In genomic region chr5:173764321-173765029, GRCh38 we compare ENCODE assay signal across 8 cellular contexts.
DNase-seq lines count a peak whose midpoint lies in the region; ATAC-seq, FAIRE-seq and TF ChIP-seq lines count a peak whose summit lies in the region.

No MANE protein-coding gene starts in this region.

- H3K4me3 ChIP-seq in HCT116 (replicated peaks in 1 of 2; ENCODE audit: low read depth in 1 of 2, low read length in 2 of 2) (peak overlapping the region in 1 of 2 experiments; percentile 4; a peak in 1 of 4 replicates), SJCRH30 (peak overlapping the region; percentile 41), fibroblast of the aortic adventitia (ENCODE audit: low read depth, low read length) (no peak overlapping the region), pancreas (no peak overlapping the region)

- H3K27me3 ChIP-seq in HCT116 (ENCODE audit: insufficient read depth, low read length) (peaks cover 66% of the 10 kb centered on the region; the same call in 1 of the 2 replicates), SJCRH30 (no peaks in the 10 kb centered on the region), pancreas (no peaks in the 10 kb centered on the region)

- peak overlapping the region; percentile 70 for H3K4me2 ChIP-seq in HCT116 (ENCODE audit: low read length)

- no peak for FAIRE-seq in pancreas (lab: Jason Lieb, UNC)

- H3K9me2 ChIP-seq in HCT116 (ENCODE audit: insufficient read depth), result no peaks in the 10 kb centered on the region

- BruUV-seq in HCT116 (replicated peaks; lab: Mats Ljungman, UMichigan), result no TSS peak

- intact Hi-C loops in HCT116 (cut with micrococcal nuclease) (loop anchor here (5.0 to 10.0 kb wide), 3 partner anchors 123 to 960 kb away; partner anchors contain the start of genes CPEB4 and MSX2), pancreas (cut with DNase I) (no loop called here)

- ATAC-seq in HCT116, result peak; percentile 95
- ATAC-seq in pancreas, result peak; percentile 54 to 85 (median 60)
- ATAC-seq in HG02885 (IDR thresholded peaks at IDR 0.05; ENCODE audit: poor library complexity, unreplicated experiment), result no peak
- no peak for ATAC-seq in HG03520 (IDR thresholded peaks at IDR 0.05; ENCODE audit: unreplicated experiment)
- no peak for ATAC-seq in HG03460 (IDR thresholded peaks at IDR 0.05; ENCODE audit: unreplicated experiment)

- H3K9ac ChIP-seq in HCT116 (ENCODE audit: low read length), result no peak overlapping the region; the same call in 1 of the 2 replicates

- no peaks in the 10 kb centered on the region for H4K20me1 ChIP-seq in HCT116 (ENCODE audit: insufficient read depth)

- H3K4me1 ChIP-seq in HCT116 (ENCODE audit: control insufficient read depth in 1 of 2, insufficient read depth in 2 of 2, low read length in 2 of 2), result peaks cover 24 to 40% of the 10 kb centered on the region in 2 experiments
- peaks cover 19% of the 10 kb centered on the region for H3K4me1 ChIP-seq in SJCRH30
- H3K4me1 ChIP-seq in pancreas, result peaks cover 14 to 30% (median 26%) of the 10 kb centered on the region in 3 donors

- no peak overlapping the region for H3K27ac ChIP-seq in HCT116 (ENCODE audit: low read depth, low read length)
- peak overlapping the region; percentile 90 for H3K27ac ChIP-seq in SJCRH30
- H3K27ac ChIP-seq in pancreas, result peak overlapping the region; percentile 20 to 62 (median 44)

- TF ChIP-seq RAD21 in HCT116 (IDR thresholded peaks at IDR 0.05; ENCODE audit: low read depth), result peak; percentile 34

- RAD21 ChIA-PET in HCT116 (lab: Charles Lee; ENCODE audit: low non-redundant PET in 1 of 2, low total read pairs in 2 of 2, uncharacterized antibody in 2 of 2, unreplicated experiment in 2 of 2), result interaction anchor here in 1 of 2 experiments (1.0 kb wide), 1 partner anchor 209 kb away, joined by 3 read pairs; no protein-coding TSS in a partner anchor

- TF ChIP-seq POLR2A in HCT116 (IDR thresholded peaks at IDR 0.05; ENCODE audit: borderline replicate concordance, extremely low read depth, insufficient read depth, insufficient read length), result no peak

- DNase-seq in HCT116 (ENCODE audit: low read depth, low spot score), result peak; percentile 94
- DNase-seq in SJCRH30, result peak; percentile 92 to 93
- DNase-seq in fibroblast of the aortic adventitia (ENCODE audit: low read depth), result peak; percentile 93
- peak; percentile 76 to 90 (median 82) for DNase-seq in pancreas
- DNase-seq in activated effector memory CD4-positive, alpha-beta T cell treated with Interleukin-2 at 50 U/mL for 16 hours, result no peak

- 55 to 62% methylated on average over 14 of the region's 14 CpGs for WGBS in pancreas, 2 donors

- no peaks in the 10 kb centered on the region for H3K36me3 ChIP-seq in HCT116 (ENCODE audit: control insufficient read depth in 1 of 2, insufficient read depth in 2 of 2, low read length in 2 of 2)
- H3K36me3 ChIP-seq in SJCRH30, result no peaks in the 10 kb centered on the region
- no peaks in the 10 kb centered on the region for H3K36me3 ChIP-seq in pancreas

- no peaks in the 10 kb centered on the region for H3K79me2 ChIP-seq in HCT116 (ENCODE audit: insufficient read depth, low read length)

- POLR2A ChIA-PET in HCT116 (lab: Charles Lee), result interaction anchor here (0.6 to 1.7 kb wide), 7 partner anchors 12 to 207 kb away, joined by 3 to 7 read pairs (median 3); partner anchors contain the start of gene CPEB4

- no peak for TF ChIP-seq CTCF in HCT116 (IDR thresholded peaks at IDR 0.05 in 2 of 3, conservative IDR thresholded peaks at IDR 0.05 in 1 of 3; ENCODE audit: borderline replicate concordance in 1 of 3, insufficient read depth in 1 of 3, low read depth in 2 of 3, low read length in 2 of 3)
- TF ChIP-seq CTCF in fibroblast of the aortic adventitia (IDR thresholded peaks at IDR 0.05; ENCODE audit: insufficient read depth, low read length), result no peak
- no peak for TF ChIP-seq CTCF in pancreas (IDR thresholded peaks at IDR 0.05)

- H2AFZ ChIP-seq in HCT116 (ENCODE audit: low read depth, low read length, poor library complexity, severe bottlenecking), result peak overlapping the region; percentile 74

- H3K9me3 ChIP-seq in HCT116 (ENCODE audit: control insufficient read depth in 1 of 2, insufficient read depth in 1 of 2, low read depth in 1 of 2, low read length in 2 of 2) (no peaks in the 10 kb centered on the region), SJCRH30 (replicated peaks) (no peaks in the 10 kb centered on the region), pancreas (no peaks in the 10 kb centered on the region)

- CTCF ChIA-PET in HCT116 (lab: Charles Lee), result interaction anchor here (0.6 to 1.1 kb wide), 2 partner anchors 124 to 161 kb away, joined by 3 read pairs; partner anchors contain the start of gene CPEB4

TF ChIP-seq in HCT116, 20 proteins besides CTCF, POLR2A, EP300 and RAD21:
- peak; percentile 82 for TF ChIP-seq CBX3 (IDR thresholded peaks at IDR 0.05; ENCODE audit: low read depth)
- no peak for TF ChIP-seq ELF1 (IDR thresholded peaks at IDR 0.05; ENCODE audit: borderline replicate concordance, low read depth)
- TF ChIP-seq JUND (IDR thresholded peaks at IDR 0.05), result peak; percentile 97
- peak; percentile 88 for TF ChIP-seq CEBPB (IDR thresholded peaks at IDR 0.05; ENCODE audit: low read depth)
- TF ChIP-seq SRF (IDR thresholded peaks at IDR 0.05; ENCODE audit: low read depth), result peak; percentile 21; the same call in 1 of the 2 replicates
- peak; percentile 96 for TF ChIP-seq FOSL1 (IDR thresholded peaks at IDR 0.05; ENCODE audit: low read depth)
- TF ChIP-seq SIN3A (IDR thresholded peaks at IDR 0.05; ENCODE audit: low read depth), result peak; percentile 87
- peak; percentile 54; the same call in 1 of the 2 replicates for TF ChIP-seq POLR2AphosphoS5 (IDR thresholded peaks at IDR 0.05; ENCODE audit: low read depth, low read length)
- TF ChIP-seq ATF3 (IDR thresholded peaks at IDR 0.05), result peak; percentile 74; the same call in 1 of the 2 replicates
- TF ChIP-seq MAX (IDR thresholded peaks at IDR 0.05), result peak; percentile 82
- TF ChIP-seq SP1 (IDR thresholded peaks at IDR 0.05; ENCODE audit: low read depth), result peak; percentile 88
- no peak for TF ChIP-seq EZH2phosphoT487 (IDR thresholded peaks at IDR 0.05; ENCODE audit: borderline replicate concordance)
- TF ChIP-seq TCF7L2 (IDR thresholded peaks at IDR 0.05; ENCODE audit: borderline replicate concordance, extremely low read depth, insufficient read depth, insufficient read length), result peak; percentile 94
- no peak for TF ChIP-seq EGR1 (IDR thresholded peaks at IDR 0.05; ENCODE audit: low read depth)
TF ChIP-seq in HCT116: peak in this region for 11.

Comparison
In these comparisons a context has a peak if more than half of its experiments do, and no peak if none do; other contexts are left out.
1. ATAC-seq: peak in HCT116 (single experiment) and pancreas (4 of 4); none in HG02885 (single experiment), HG03520 (single experiment) and HG03460 (single experiment).